1 cellular context compared by ENCODE assay signal in the genomic region with DNA sequence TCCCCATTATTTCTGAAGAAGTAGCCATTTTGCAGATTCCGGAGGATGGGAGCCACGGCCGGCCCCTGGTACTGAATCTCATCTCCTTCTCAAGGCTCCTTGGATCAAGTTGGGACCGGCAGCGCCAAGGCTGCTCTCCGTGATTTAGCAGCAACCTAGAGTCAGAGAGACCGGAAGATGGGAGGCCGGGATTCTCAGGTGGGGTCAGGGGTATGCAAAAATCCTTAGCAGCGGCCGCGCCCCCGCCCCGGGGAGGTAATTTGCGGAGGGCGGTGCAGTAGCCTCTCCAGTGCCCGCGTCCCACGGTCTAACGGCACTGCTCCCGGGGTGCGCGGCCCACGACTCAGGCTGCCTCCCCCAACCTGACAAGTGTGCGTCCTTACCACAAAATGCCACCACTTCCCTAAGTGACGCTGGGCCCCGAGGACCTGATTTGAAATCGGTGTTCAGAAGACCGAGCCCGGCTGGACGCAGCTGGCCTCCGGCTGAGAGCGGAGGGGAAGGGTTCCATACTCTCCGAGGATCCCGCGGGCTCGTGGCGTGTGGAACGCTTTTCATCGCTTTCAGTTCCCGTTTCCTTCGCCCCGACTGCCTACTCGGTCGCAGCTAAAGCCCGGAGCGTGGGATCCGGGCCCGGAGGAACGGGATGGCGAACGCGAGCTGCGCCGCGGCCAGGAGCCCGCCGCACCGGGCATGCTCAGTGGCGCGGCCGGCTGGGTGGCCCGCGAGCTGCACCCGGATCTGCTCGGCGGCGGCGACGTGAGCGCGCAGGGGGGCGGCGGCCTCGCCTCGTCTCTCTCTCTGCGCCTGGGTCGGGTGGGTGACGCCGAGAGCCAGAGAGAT.
TF ChIP-seq lines count a peak whose summit lies in the region.

A gene with protein sequence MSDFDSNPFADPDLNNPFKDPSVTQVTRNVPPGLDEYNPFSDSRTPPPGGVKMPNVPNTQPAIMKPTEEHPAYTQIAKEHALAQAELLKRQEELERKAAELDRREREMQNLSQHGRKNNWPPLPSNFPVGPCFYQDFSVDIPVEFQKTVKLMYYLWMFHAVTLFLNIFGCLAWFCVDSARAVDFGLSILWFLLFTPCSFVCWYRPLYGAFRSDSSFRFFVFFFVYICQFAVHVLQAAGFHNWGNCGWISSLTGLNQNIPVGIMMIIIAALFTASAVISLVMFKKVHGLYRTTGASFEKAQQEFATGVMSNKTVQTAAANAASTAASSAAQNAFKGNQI (plus strand): TSS at position 787 of the 843 bp plus-strand sequence. CDS start 55 bp downstream, at position 842.

TF ChIP-seq in K562, 482 proteins besides CTCF, POLR2A, EP300 and RAD21 (continued from another document and continues in another):
- peak in 1 of 2 experiments; percentile 45; a peak in 1 of 4 replicates for TF ChIP-seq SIN3A (IDR thresholded peaks at IDR 0.05; ENCODE audit: borderline replicate concordance in 2 of 2, control insufficient read depth in 1 of 2, low read depth in 2 of 2, low read length in 2 of 2)
- no peak for TF ChIP-seq KAT8 (IDR thresholded peaks at IDR 0.05; ENCODE audit: low read depth)
- TF ChIP-seq ARID1B (IDR thresholded peaks at IDR 0.05): no peak
- TF ChIP-seq YBX1 (IDR thresholded peaks at IDR 0.05): no peak
- TF ChIP-seq, protein P1, sequence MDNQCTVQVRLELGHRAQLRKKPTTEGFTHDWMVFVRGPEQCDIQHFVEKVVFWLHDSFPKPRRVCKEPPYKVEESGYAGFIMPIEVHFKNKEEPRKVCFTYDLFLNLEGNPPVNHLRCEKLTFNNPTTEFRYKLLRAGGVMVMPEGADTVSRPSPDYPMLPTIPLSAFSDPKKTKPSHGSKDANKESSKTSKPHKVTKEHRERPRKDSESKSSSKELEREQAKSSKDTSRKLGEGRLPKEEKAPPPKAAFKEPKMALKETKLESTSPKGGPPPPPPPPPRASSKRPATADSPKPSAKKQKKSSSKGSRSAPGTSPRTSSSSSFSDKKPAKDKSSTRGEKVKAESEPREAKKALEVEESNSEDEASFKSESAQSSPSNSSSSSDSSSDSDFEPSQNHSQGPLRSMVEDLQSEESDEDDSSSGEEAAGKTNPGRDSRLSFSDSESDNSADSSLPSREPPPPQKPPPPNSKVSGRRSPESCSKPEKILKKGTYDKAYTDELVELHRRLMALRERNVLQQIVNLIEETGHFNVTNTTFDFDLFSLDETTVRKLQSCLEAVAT (IDR thresholded peaks at IDR 0.05): no peak; a peak in 1 of 4 replicates
- no peak for TF ChIP-seq DNMT1 (IDR thresholded peaks at IDR 0.05)
- TF ChIP-seq ZNF253 (CRISPR knock-in tag; conservative IDR thresholded peaks at IDR 0.05): no peak
- TF ChIP-seq GABPA (tag; conservative IDR thresholded peaks at IDR 0.05; ENCODE audit: low read depth): peak; percentile 85
- 0 out of 2 replicates have a peak, but pooled peaks have one; percentile 10 for TF ChIP-seq EHMT2 (IDR thresholded peaks at IDR 0.05)
- no peak; the same call in 1 of the 2 replicates for TF ChIP-seq FOSL1 (tag; conservative IDR thresholded peaks at IDR 0.05)
- TF ChIP-seq TEAD2 (tag; IDR thresholded peaks at IDR 0.05): no peak
- no peak for TF ChIP-seq DMBX1 (CRISPR knock-in tag; IDR thresholded peaks at IDR 0.05; ENCODE audit: borderline replicate concordance)
- no peak for TF ChIP-seq FOXJ2 (tag; IDR thresholded peaks at IDR 0.05)
- TF ChIP-seq SAFB (IDR thresholded peaks at IDR 0.05; ENCODE audit: borderline replicate concordance, low read depth, low read length): peak; percentile 68; the same call in 1 of the 2 replicates
- TF ChIP-seq COPS2 (conservative IDR thresholded peaks at IDR 0.05): no peak
- TF ChIP-seq, protein P2, sequence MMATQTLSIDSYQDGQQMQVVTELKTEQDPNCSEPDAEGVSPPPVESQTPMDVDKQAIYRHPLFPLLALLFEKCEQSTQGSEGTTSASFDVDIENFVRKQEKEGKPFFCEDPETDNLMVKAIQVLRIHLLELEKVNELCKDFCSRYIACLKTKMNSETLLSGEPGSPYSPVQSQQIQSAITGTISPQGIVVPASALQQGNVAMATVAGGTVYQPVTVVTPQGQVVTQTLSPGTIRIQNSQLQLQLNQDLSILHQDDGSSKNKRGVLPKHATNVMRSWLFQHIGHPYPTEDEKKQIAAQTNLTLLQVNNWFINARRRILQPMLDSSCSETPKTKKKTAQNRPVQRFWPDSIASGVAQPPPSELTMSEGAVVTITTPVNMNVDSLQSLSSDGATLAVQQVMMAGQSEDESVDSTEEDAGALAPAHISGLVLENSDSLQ (IDR thresholded peaks at IDR 0.05): no peak
- 0 out of 2 replicates have a peak, but pooled peaks have one; percentile 18 for TF ChIP-seq TEAD4 (IDR thresholded peaks at IDR 0.05; ENCODE audit: low read length)
- TF ChIP-seq TEAD4 (CRISPR knock-in tag; IDR thresholded peaks at IDR 0.05; ENCODE audit: borderline replicate concordance): no peak
- TF ChIP-seq ILF3 (IDR thresholded peaks at IDR 0.05; ENCODE audit: borderline replicate concordance): peak; percentile 23; the same call in 1 of the 2 replicates
- TF ChIP-seq RCOR1 (IDR thresholded peaks at IDR 0.05; ENCODE audit: borderline replicate concordance in 1 of 2, low read depth in 2 of 2, low read length in 2 of 2): peak in 1 of 2 experiments; percentile 78; a peak in 2 of 4 replicates
- no peak for TF ChIP-seq ZNF766 (CRISPR knock-in tag; conservative IDR thresholded peaks at IDR 0.05)
- TF ChIP-seq CBFA2T2 (conservative IDR thresholded peaks at IDR 0.05): no peak
- TF ChIP-seq MXI1 (IDR thresholded peaks at IDR 0.05; ENCODE audit: low read depth, low read length): 0 out of 2 replicates have a peak, but pooled peaks have one; percentile 52
- TF ChIP-seq, protein P3, sequence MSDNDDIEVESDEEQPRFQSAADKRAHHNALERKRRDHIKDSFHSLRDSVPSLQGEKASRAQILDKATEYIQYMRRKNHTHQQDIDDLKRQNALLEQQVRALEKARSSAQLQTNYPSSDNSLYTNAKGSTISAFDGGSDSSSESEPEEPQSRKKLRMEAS (CRISPR knock-in tag; IDR thresholded peaks at IDR 0.05): peak; percentile 69
- peak; percentile 84 for TF ChIP-seq HMGN3 (IDR thresholded peaks at IDR 0.05; ENCODE audit: borderline replicate concordance, extremely low read depth, insufficient read length, low read depth, low read length)
- TF ChIP-seq, protein P4, sequence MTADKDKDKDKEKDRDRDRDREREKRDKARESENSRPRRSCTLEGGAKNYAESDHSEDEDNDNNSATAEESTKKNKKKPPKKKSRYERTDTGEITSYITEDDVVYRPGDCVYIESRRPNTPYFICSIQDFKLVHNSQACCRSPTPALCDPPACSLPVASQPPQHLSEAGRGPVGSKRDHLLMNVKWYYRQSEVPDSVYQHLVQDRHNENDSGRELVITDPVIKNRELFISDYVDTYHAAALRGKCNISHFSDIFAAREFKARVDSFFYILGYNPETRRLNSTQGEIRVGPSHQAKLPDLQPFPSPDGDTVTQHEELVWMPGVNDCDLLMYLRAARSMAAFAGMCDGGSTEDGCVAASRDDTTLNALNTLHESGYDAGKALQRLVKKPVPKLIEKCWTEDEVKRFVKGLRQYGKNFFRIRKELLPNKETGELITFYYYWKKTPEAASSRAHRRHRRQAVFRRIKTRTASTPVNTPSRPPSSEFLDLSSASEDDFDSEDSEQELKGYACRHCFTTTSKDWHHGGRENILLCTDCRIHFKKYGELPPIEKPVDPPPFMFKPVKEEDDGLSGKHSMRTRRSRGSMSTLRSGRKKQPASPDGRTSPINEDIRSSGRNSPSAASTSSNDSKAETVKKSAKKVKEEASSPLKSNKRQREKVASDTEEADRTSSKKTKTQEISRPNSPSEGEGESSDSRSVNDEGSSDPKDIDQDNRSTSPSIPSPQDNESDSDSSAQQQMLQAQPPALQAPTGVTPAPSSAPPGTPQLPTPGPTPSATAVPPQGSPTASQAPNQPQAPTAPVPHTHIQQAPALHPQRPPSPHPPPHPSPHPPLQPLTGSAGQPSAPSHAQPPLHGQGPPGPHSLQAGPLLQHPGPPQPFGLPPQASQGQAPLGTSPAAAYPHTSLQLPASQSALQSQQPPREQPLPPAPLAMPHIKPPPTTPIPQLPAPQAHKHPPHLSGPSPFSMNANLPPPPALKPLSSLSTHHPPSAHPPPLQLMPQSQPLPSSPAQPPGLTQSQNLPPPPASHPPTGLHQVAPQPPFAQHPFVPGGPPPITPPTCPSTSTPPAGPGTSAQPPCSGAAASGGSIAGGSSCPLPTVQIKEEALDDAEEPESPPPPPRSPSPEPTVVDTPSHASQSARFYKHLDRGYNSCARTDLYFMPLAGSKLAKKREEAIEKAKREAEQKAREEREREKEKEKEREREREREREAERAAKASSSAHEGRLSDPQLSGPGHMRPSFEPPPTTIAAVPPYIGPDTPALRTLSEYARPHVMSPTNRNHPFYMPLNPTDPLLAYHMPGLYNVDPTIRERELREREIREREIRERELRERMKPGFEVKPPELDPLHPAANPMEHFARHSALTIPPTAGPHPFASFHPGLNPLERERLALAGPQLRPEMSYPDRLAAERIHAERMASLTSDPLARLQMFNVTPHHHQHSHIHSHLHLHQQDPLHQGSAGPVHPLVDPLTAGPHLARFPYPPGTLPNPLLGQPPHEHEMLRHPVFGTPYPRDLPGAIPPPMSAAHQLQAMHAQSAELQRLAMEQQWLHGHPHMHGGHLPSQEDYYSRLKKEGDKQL (CRISPR knock-in tag; IDR thresholded peaks at IDR 0.05; ENCODE audit: borderline replicate concordance): no peak
- TF ChIP-seq NRF1 (conservative IDR thresholded peaks at IDR 0.05 in 1 of 2, IDR thresholded peaks at IDR 0.05 in 1 of 2): peak; percentile 91 to 93
- TF ChIP-seq ERF (CRISPR knock-in tag; IDR thresholded peaks at IDR 0.05): no peak
- TF ChIP-seq MEIS2 (IDR thresholded peaks at IDR 0.05; ENCODE audit: partially characterized antibody): peak; percentile 54
- peak; percentile 88 for TF ChIP-seq CREB1 (IDR thresholded peaks at IDR 0.05)
- TF ChIP-seq CREB1 (CRISPR knock-in tag; IDR thresholded peaks at IDR 0.05): no peak; the same call in 1 of the 2 replicates
- peak; percentile 52; the same call in 1 of the 2 replicates for TF ChIP-seq ETV5 (CRISPR knock-in tag; IDR thresholded peaks at IDR 0.05; ENCODE audit: low read depth)
- 0 out of 2 replicates have a peak, but pooled peaks have one; percentile 25 for TF ChIP-seq SOX6 (IDR thresholded peaks at IDR 0.05)
- TF ChIP-seq TAF7 (tag; IDR thresholded peaks at IDR 0.05): peak; percentile 80
- no peak for TF ChIP-seq CBX5 (IDR thresholded peaks at IDR 0.05; ENCODE audit: borderline replicate concordance, low read depth)
- no peak for TF ChIP-seq NR2C2 (CRISPR knock-in tag; IDR thresholded peaks at IDR 0.05)
- TF ChIP-seq NR2C2 (tag; IDR thresholded peaks at IDR 0.05): peak; percentile 90
- TF ChIP-seq, protein P5, sequence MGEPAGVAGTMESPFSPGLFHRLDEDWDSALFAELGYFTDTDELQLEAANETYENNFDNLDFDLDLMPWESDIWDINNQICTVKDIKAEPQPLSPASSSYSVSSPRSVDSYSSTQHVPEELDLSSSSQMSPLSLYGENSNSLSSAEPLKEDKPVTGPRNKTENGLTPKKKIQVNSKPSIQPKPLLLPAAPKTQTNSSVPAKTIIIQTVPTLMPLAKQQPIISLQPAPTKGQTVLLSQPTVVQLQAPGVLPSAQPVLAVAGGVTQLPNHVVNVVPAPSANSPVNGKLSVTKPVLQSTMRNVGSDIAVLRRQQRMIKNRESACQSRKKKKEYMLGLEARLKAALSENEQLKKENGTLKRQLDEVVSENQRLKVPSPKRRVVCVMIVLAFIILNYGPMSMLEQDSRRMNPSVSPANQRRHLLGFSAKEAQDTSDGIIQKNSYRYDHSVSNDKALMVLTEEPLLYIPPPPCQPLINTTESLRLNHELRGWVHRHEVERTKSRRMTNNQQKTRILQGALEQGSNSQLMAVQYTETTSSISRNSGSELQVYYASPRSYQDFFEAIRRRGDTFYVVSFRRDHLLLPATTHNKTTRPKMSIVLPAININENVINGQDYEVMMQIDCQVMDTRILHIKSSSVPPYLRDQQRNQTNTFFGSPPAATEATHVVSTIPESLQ (CRISPR knock-in tag; IDR thresholded peaks at IDR 0.05): peak; percentile 47; the same call in 1 of the 2 replicates
- peak; percentile 86 for TF ChIP-seq TOE1 (IDR thresholded peaks at IDR 0.05; ENCODE audit: borderline replicate concordance)
- TF ChIP-seq TOE1 (CRISPR knock-in tag; IDR thresholded peaks at IDR 0.05; ENCODE audit: borderline replicate concordance, low read depth): no peak; the same call in 1 of the 2 replicates
- no peak for TF ChIP-seq POLR3G (IDR thresholded peaks at IDR 0.05; ENCODE audit: extremely low read depth, insufficient read length, insufficient replicate concordance)
- TF ChIP-seq SMAD4 (CRISPR knock-in tag; conservative IDR thresholded peaks at IDR 0.05): 0 out of 2 replicates have a peak, but pooled peaks have one; percentile 18
- TF ChIP-seq, protein P6, sequence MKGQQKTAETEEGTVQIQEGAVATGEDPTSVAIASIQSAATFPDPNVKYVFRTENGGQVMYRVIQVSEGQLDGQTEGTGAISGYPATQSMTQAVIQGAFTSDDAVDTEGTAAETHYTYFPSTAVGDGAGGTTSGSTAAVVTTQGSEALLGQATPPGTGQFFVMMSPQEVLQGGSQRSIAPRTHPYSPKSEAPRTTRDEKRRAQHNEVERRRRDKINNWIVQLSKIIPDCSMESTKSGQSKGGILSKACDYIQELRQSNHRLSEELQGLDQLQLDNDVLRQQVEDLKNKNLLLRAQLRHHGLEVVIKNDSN (CRISPR knock-in tag; IDR thresholded peaks at IDR 0.05): no peak
- TF ChIP-seq ELF1 (tag; IDR thresholded peaks at IDR 0.05): peak; percentile 77
- peak; percentile 12; the same call in 1 of the 2 replicates for TF ChIP-seq MBD2 (IDR thresholded peaks at IDR 0.05; ENCODE audit: borderline replicate concordance, low read depth)
- TF ChIP-seq CBX3 (IDR thresholded peaks at IDR 0.05; ENCODE audit: borderline replicate concordance in 1 of 2, low read length in 2 of 2): peak in 1 of 2 experiments; percentile 48; a peak in 1 of 3 replicates
- TF ChIP-seq ASH1L (IDR thresholded peaks at IDR 0.05; ENCODE audit: borderline replicate concordance, low read depth, partially characterized antibody): no peak
- TF ChIP-seq PML (IDR thresholded peaks at IDR 0.05; ENCODE audit: low read length): peak; percentile 68
- peak; percentile 82 for TF ChIP-seq EP400 (IDR thresholded peaks at IDR 0.05)
- TF ChIP-seq, protein P7, sequence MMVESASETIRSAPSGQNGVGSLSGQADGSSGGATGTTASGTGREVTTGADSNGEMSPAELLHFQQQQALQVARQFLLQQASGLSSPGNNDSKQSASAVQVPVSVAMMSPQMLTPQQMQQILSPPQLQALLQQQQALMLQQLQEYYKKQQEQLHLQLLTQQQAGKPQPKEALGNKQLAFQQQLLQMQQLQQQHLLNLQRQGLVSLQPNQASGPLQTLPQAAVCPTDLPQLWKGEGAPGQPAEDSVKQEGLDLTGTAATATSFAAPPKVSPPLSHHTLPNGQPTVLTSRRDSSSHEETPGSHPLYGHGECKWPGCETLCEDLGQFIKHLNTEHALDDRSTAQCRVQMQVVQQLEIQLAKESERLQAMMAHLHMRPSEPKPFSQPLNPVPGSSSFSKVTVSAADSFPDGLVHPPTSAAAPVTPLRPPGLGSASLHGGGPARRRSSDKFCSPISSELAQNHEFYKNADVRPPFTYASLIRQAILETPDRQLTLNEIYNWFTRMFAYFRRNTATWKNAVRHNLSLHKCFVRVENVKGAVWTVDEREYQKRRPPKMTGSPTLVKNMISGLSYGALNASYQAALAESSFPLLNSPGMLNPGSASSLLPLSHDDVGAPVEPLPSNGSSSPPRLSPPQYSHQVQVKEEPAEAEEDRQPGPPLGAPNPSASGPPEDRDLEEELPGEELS (CRISPR knock-in tag; IDR thresholded peaks at IDR 0.05; ENCODE audit: borderline replicate concordance): 0 out of 2 replicates have a peak, but pooled peaks have one; percentile 53
- no peak for TF ChIP-seq ZNF717 (CRISPR knock-in tag; IDR thresholded peaks at IDR 0.05)
- no peak for TF ChIP-seq ZNF436 (CRISPR knock-in tag; IDR thresholded peaks at IDR 0.05)
- TF ChIP-seq SIN3B (IDR thresholded peaks at IDR 0.05; ENCODE audit: low read depth): peak; percentile 38
- TF ChIP-seq RBM22 (IDR thresholded peaks at IDR 0.05; ENCODE audit: low read depth, low read length, poor library complexity, severe bottlenecking): no peak
